In the genomic region with DNA sequence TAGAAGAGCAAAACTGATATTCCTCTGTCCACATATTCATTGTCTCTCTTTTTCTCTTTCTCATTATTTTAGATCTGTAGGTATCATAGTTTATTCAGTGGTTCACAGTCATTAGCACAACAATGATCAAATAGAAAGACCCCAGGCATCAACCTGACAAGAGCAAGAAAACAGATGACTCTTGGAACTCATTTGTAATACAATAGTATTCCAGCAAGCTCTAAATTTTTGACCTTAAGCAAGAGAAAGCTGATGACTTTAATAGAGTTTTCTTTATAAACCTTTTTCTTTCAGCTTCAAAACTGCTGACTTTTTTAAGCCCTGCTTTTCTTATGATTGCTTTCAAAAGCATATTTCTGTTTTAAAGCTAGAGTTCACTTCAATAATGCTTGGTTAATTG, we compare ENCODE assay signal across 19 cellular contexts.
DNase-seq lines count a peak whose midpoint lies in the region; ATAC-seq and TF ChIP-seq lines count a peak whose summit lies in the region.
"Had no signal": no experiment of that assay in that cellular context is flagged by ENCODE, and none has a peak within 500 bp of the region (broad histone marks: within the 10 kb centered on the region; RNA-seq: fewer than 3 reads in every experiment).

No MANE protein-coding gene starts in this region.

- no peak overlapping the region for H4K91ac ChIP-seq in H9 (ENCODE audit: insufficient read length, low read depth, low read length)

- H3K56ac ChIP-seq in H9 (ENCODE audit: insufficient read length, low read depth, low read length), result no peak overlapping the region

- TF ChIP-seq CTCF in H9 (conservative IDR thresholded peaks at IDR 0.05) (no peak), endodermal cell (conservative IDR thresholded peaks at IDR 0.05) (no peak), neural progenitor cell (IDR thresholded peaks at IDR 0.05) (no peak), ovary (IDR thresholded peaks at IDR 0.05) (no peak)

- H4K5ac ChIP-seq in H9 (ENCODE audit: insufficient read length, low read depth, low read length), result no peak overlapping the region

- no peak overlapping the region for H3K14ac ChIP-seq in H9 (ENCODE audit: insufficient read depth, low read length)

- H3K4me1 Mint-ChIP-seq in H9 (peaks cover 40 to 44% of the 10 kb centered on the region in 2 experiments), endodermal cell (peaks cover 6% of the 10 kb centered on the region), neural progenitor cell (peaks cover 17% of the 10 kb centered on the region)

- no peak for TF ChIP-seq EP300 in ovary (IDR thresholded peaks at IDR 0.05)

- H3K4me2 ChIP-seq in H9 (ENCODE audit: insufficient read depth, insufficient read length, low read length), result no peak overlapping the region
- no peak overlapping the region for H3K4me2 ChIP-seq in neural progenitor cell
- H3K4me2 ChIP-seq: KMS-11 had no signal

- peaks cover 3% of the 10 kb centered on the region; the same call in 1 of the 2 replicates for H3K27me3 Mint-ChIP-seq in H9 (ENCODE audit: low read depth)
- H3K27me3 Mint-ChIP-seq in endodermal cell (ENCODE audit: insufficient read depth), result no peaks in the 10 kb centered on the region
- H3K27me3 Mint-ChIP-seq in neural progenitor cell (ENCODE audit: insufficient read depth, low read depth), result peaks cover 2% of the 10 kb centered on the region
- H3K27me3 Mint-ChIP-seq: CD4-positive, alpha-beta T cell had no signal

- H3T11ph ChIP-seq in H9 (ENCODE audit: low read length), result no peak overlapping the region

- no peak overlapping the region for H2AFZ ChIP-seq in H9 (ENCODE audit: low read length)
- H2AFZ ChIP-seq in neural progenitor cell (replicated peaks), result no peak overlapping the region

- H2BK5ac ChIP-seq in H9 (ENCODE audit: insufficient read length, low read length), result no peak overlapping the region

- H3K4me3 ChIP-seq in NT2/D1 (ENCODE audit: insufficient read length, low read depth) (no peak overlapping the region), endodermal cell (ENCODE audit: low read length) (no peak overlapping the region), neural progenitor cell (no peak overlapping the region), ovary (no peak overlapping the region)

- H3K23ac ChIP-seq in H9 (ENCODE audit: insufficient read length, low read depth, low read length), result no peak overlapping the region

- no peaks in the 10 kb centered on the region for H3K79me1 ChIP-seq in H9 (ENCODE audit: insufficient read depth, low read depth, low read length, poor library complexity, severe bottlenecking)

- peaks cover 0 to 4% (median 1%) of the 10 kb centered on the region in 3 experiments; a peak in 3 of 7 replicates for H3K36me3 Mint-ChIP-seq in H9 (ENCODE audit: insufficient read depth in 1 of 3, low read depth in 3 of 3)
- H3K36me3 Mint-ChIP-seq in endodermal cell (ENCODE audit: low read depth), result no peaks in the 10 kb centered on the region
- H3K36me3 Mint-ChIP-seq in neural progenitor cell, result no peaks in the 10 kb centered on the region

- no peak overlapping the region for H3K18ac ChIP-seq in H9 (ENCODE audit: insufficient read length, low read depth, low read length)

- no peaks in the 10 kb centered on the region for H3K23me2 ChIP-seq in H9 (ENCODE audit: insufficient read length, low read depth, low read length, poor library complexity, severe bottlenecking)

- peaks cover 4% of the 10 kb centered on the region for H3K4me1 ChIP-seq in H9 (ENCODE audit: insufficient read depth, low read length)
- peaks cover 4% of the 10 kb centered on the region for H3K4me1 ChIP-seq in NT2/D1 (ENCODE audit: insufficient read depth, insufficient read length)
- no peaks in the 10 kb centered on the region for H3K4me1 ChIP-seq in endodermal cell (ENCODE audit: control insufficient read depth, insufficient read depth, low read length)
- peaks cover 4% of the 10 kb centered on the region for H3K4me1 ChIP-seq in neural progenitor cell
- H3K4me1 ChIP-seq in ovary (ENCODE audit: insufficient read depth), result no peaks in the 10 kb centered on the region
- H3K4me1 ChIP-seq: Caco-2 had no signal

- DNase-seq in H9 (no peak), NT2/D1 (ENCODE audit: low read depth, low spot score) (peak; percentile 15), endodermal cell (no peak), neural progenitor cell (ENCODE audit: low spot score) (no peak), AG20443 (ENCODE audit: low spot score) (no peak), NCI-H187 (lab: John Stamatoyannopoulos, UW) (no peak), ovary (no peak)
- DNase-seq: ACHN; AML-193; Caco-2; CD4-positive, alpha-beta T cell; DMS79; GF-D8; GOT3; HCEC 1CT; HFFc6 had no signal

- H4K8ac ChIP-seq in H9 (replicated peaks; ENCODE audit: insufficient read length, low read depth, low read length), result no peak overlapping the region

- intact Hi-C loops in ovary (cut with DNase I), result no loop called here

- no peak overlapping the region for H2BK20ac ChIP-seq in H9 (ENCODE audit: low read depth, low read length, poor library complexity, severe bottlenecking)

- H3K79me2 ChIP-seq in H9 (ENCODE audit: insufficient read depth, low read length), result no peaks in the 10 kb centered on the region
- no peaks in the 10 kb centered on the region for H3K79me2 ChIP-seq in neural progenitor cell (ENCODE audit: low read depth)

- H3K4me3 Mint-ChIP-seq in H9, result no peak overlapping the region
- no peak overlapping the region for H3K4me3 Mint-ChIP-seq in endodermal cell
- H3K4me3 Mint-ChIP-seq in neural progenitor cell, result no peak overlapping the region
- H3K4me3 Mint-ChIP-seq: CD4-positive, alpha-beta T cell; HFFc6 had no signal

- TF ChIP-seq POLR2A in ovary (IDR thresholded peaks at IDR 0.05), result no peak

- H3K36me3 ChIP-seq in NT2/D1 (ENCODE audit: insufficient read depth, insufficient read length, low read length), result no peaks in the 10 kb centered on the region
- no peaks in the 10 kb centered on the region for H3K36me3 ChIP-seq in endodermal cell (ENCODE audit: control insufficient read depth, insufficient read depth, low read length)
- H3K36me3 ChIP-seq in neural progenitor cell, result no peaks in the 10 kb centered on the region
- no peaks in the 10 kb centered on the region for H3K36me3 ChIP-seq in ovary

- H3K9ac ChIP-seq in H9 (ENCODE audit: extremely low read depth, insufficient read length, low read length) (no peak overlapping the region), NT2/D1 (ENCODE audit: insufficient read length, low read depth) (no peak overlapping the region), endodermal cell (ENCODE audit: extremely low read depth, low read length, poor library complexity, severe bottlenecking) (no peak overlapping the region), neural progenitor cell (no peak overlapping the region)
- H3K9ac ChIP-seq: KMS-11 had no signal

- H3K9me3 Mint-ChIP-seq in H9 (no peaks in the 10 kb centered on the region), endodermal cell (no peaks in the 10 kb centered on the region), neural progenitor cell (peaks cover 3% of the 10 kb centered on the region)

- no peaks in the 10 kb centered on the region for H3F3A ChIP-seq in neural progenitor cell (ENCODE audit: low read depth)

- no peak overlapping the region for H2BK12ac ChIP-seq in H9 (ENCODE audit: insufficient read length, low read depth, low read length)

- H3K4ac ChIP-seq in H9 (ENCODE audit: low read depth, low read length), result no peak overlapping the region

- peak overlapping the region in 2 of 3 experiments; percentile 91 to 93; a peak in 4 of 7 replicates for H3K27ac Mint-ChIP-seq in H9
- no peak overlapping the region for H3K27ac Mint-ChIP-seq in endodermal cell
- H3K27ac Mint-ChIP-seq in neural progenitor cell, result peak overlapping the region; percentile 72
- H3K27ac Mint-ChIP-seq: CD4-positive, alpha-beta T cell; HFFc6 had no signal

- H2BK120ac ChIP-seq in H9 (ENCODE audit: low read depth, low read length, poor library complexity, severe bottlenecking), result no peak overlapping the region

- no peak overlapping the region for H2BK15ac ChIP-seq in H9 (ENCODE audit: low read depth, low read length)

- H3K27ac ChIP-seq in H9 (ENCODE audit: insufficient read length, low read depth, low read length) (no peak overlapping the region), endodermal cell (ENCODE audit: low read depth, low read length) (peak overlapping the region; percentile 73), neural progenitor cell (no peak overlapping the region), ovary (no peak overlapping the region)
- H3K27ac ChIP-seq: C4-2B, KMS-11 had no signal

- H3K9me3 ChIP-seq in H9 (ENCODE audit: control insufficient read depth, low read depth, low read length) (no peaks in the 10 kb centered on the region), NT2/D1 (ENCODE audit: insufficient read depth, low read length) (no peaks in the 10 kb centered on the region), endodermal cell (ENCODE audit: control insufficient read depth, low read length) (no peaks in the 10 kb centered on the region), neural progenitor cell (ENCODE audit: low read depth) (no peaks in the 10 kb centered on the region), ovary (no peaks in the 10 kb centered on the region)
- H3K9me3 ChIP-seq: Caco-2 had no signal

- H4K20me1 ChIP-seq in H9 (ENCODE audit: control insufficient read depth, insufficient read depth, insufficient read length) (no peaks in the 10 kb centered on the region), neural progenitor cell (ENCODE audit: low read depth) (no peaks in the 10 kb centered on the region)

- no peak overlapping the region for H2AK5ac ChIP-seq in H9 (ENCODE audit: insufficient read length, low read length)

- ATAC-seq in HG03460 (IDR thresholded peaks at IDR 0.05; ENCODE audit: unreplicated experiment), result no peak

- H3K27me3 ChIP-seq in H9 (ENCODE audit: insufficient read depth, low read length), result no peaks in the 10 kb centered on the region
- no peaks in the 10 kb centered on the region for H3K27me3 ChIP-seq in NT2/D1 (ENCODE audit: insufficient read depth, insufficient read length)
- H3K27me3 ChIP-seq in endodermal cell (ENCODE audit: control insufficient read depth, insufficient read depth, low read length, poor library complexity, severe bottlenecking), result no peaks in the 10 kb centered on the region
- H3K27me3 ChIP-seq in neural progenitor cell, result no peaks in the 10 kb centered on the region
- H3K27me3 ChIP-seq in ovary, result no peaks in the 10 kb centered on the region
